In the genomic region with DNA sequence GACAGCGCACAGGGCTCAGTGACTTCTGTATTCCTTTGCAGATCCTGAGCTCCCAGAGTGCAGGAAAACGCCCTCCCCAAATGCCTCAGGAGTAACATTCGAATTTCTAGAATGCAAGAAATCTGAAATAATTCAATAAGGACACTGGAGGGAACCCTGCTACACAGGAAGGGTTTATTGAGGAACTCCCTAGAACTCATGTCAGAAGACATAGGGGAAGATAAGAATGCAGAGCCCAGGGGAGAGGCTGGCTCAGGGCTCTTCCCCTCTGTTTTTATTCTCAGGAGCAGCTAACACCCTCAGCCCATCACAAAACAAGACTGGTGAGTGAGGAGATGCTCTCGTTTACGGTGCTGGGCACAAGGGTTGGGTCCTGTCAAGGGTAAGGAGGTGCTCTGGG, we compare ENCODE assay signal across 39 cellular contexts. TPM values are rescaled to one million over a fixed set of nuclear protein-coding genes. Genes with fewer than 3 reads are reported as not detected.
"Had no signal": no experiment of that assay in that cellular context is flagged by ENCODE, and none has a peak within 500 bp of the region (broad histone marks: within the 10 kb centered on the region; RNA-seq: fewer than 3 reads in every experiment).

No MANE protein-coding gene starts in this region.

- DNase-seq: activated CD4-positive, alpha-beta memory T cell treated with anti-CD3 and anti-CD28 coated beads for 36 hours; activated CD4-positive, alpha-beta T cell treated with anti-CD3 and anti-CD28 coated beads for 36 hours; activated CD4-positive, alpha-beta T cell treated with anti-CD3 and anti-CD28 coated beads, Interleukin-2, amount 10 ng/mL, durations not matched to agents 24 days and 14 days; activated CD4-positive, CD25-positive, alpha-beta regulatory T cell; activated CD4-positive, CD25-positive, alpha-beta regulatory T cell treated with anti-CD3 and anti-CD28 coated beads, Interleukin-2, amount 50 U/mL, for 72 hours; activated CD8-positive, alpha-beta memory T cell treated with anti-CD3 and anti-CD28 coated beads, Interleukin-2, amount 10 ng/mL, durations not matched to agents 7 days and 5 days; activated CD8-positive, alpha-beta memory T cell treated with anti-CD3 and anti-CD28 coated beads, Interleukin-2, amount 50 U/mL, for 4 hours; activated CD8-positive, alpha-beta T cell treated with anti-CD3 and anti-CD28 coated beads, Interleukin-2, amount 10 ng/mL, durations not matched to agents 7 days and 5 days; activated effector memory CD4-positive, alpha-beta T cell treated with anti-CD3 and anti-CD28 coated beads, Interleukin-2, amount 50 U/mL, for 16 hours; activated naive CD4-positive, alpha-beta T cell treated with anti-CD3 and anti-CD28 coated beads, Interleukin-2, amount 10 ng/mL, durations not matched to agents 7 days and 5 days; activated naive CD8-positive, alpha-beta T cell treated with anti-CD3 and anti-CD28 coated beads, Interleukin-2, amount 10 ng/mL, durations not matched to agents 7 days and 5 days; activated T-cell treated with anti-CD3 and anti-CD28 coated beads, Interleukin-2, amount 50 U/mL, for 1 hour; activated T-cell treated with anti-CD3 and anti-CD28 coated beads, Interleukin-2, amount 50 U/mL, for 48 hours; central memory CD4-positive, alpha-beta T cell; cerebellar nuclear complex; colonic mucosa; effector CD8-positive, alpha-beta T cell; esophagus squamous epithelium; foreskin melanocyte; heart right ventricle; T-helper 17 cell; T1000 had no signal

- H3K36me3 Mint-ChIP-seq: activated CD4-positive, alpha-beta memory T cell treated with anti-CD3 and anti-CD28 coated beads for 36 hours; activated CD8-positive, alpha-beta memory T cell treated with anti-CD3 and anti-CD28 coated beads, Interleukin-2, amount 10 ng/mL, durations not matched to agents 7 days and 5 days; activated naive CD4-positive, alpha-beta T cell treated with anti-CD3 and anti-CD28 coated beads, Interleukin-2, amount 10 ng/mL, durations not matched to agents 7 days and 5 days; activated naive CD4-positive, alpha-beta T cell treated with anti-CD3 and anti-CD28 coated beads, Interleukin-2, amount 50 U/mL, for 72 hours; activated naive CD8-positive, alpha-beta T cell treated with anti-CD3 and anti-CD28 coated beads, Interleukin-2, amount 10 ng/mL, durations not matched to agents 7 days and 5 days; brain had no signal

- H3K4me1 ChIP-seq: ascending aorta, breast epithelium, colonic mucosa, esophagus squamous epithelium, gastroesophageal sphincter, heart right ventricle had no signal

- H3K27ac ChIP-seq: ascending aorta, breast epithelium, cardiac muscle cell, colonic mucosa, epithelial cell of prostate, esophagus squamous epithelium, gastroesophageal sphincter, heart right ventricle had no signal

- H3K27me3 ChIP-seq: ascending aorta, cardiac muscle cell, colonic mucosa had no signal

- H3K9me3 ChIP-seq: ascending aorta, colonic mucosa, esophagus squamous epithelium had no signal

- H3K9me3 Mint-ChIP-seq: activated CD4-positive, alpha-beta T cell treated with anti-CD3 and anti-CD28 coated beads, Interleukin-2, amount 10 ng/mL, durations not matched to agents 24 days and 14 days; activated naive CD4-positive, alpha-beta T cell treated with anti-CD3 and anti-CD28 coated beads, Interleukin-2, amount 10 ng/mL, durations not matched to agents 7 days and 5 days; activated naive CD4-positive, alpha-beta T cell treated with anti-CD3 and anti-CD28 coated beads, Interleukin-2, amount 50 U/mL, for 72 hours; activated naive CD8-positive, alpha-beta T cell treated with anti-CD3 and anti-CD28 coated beads, Interleukin-2, amount 10 ng/mL, durations not matched to agents 7 days and 5 days; activated T-helper 1 cell treated with anti-CD3 and anti-CD28 coated beads, Interleukin-12 subunit alpha, Interleukin-12 subunit beta, Interleukin-2, Interleukin-4 antibody, amounts not matched to agents 30 ng/mL and 10 ng/mL and 1 ng/mL, durations not matched to agents 14 hours and 24 hours and 36 hours had no signal

- ATAC-seq: activated CD4-positive, alpha-beta T cell treated with anti-CD3 and anti-CD28 coated beads for 36 hours; activated CD8-positive, alpha-beta memory T cell treated with anti-CD3 and anti-CD28 coated beads, Interleukin-2, amount 10 ng/mL, durations not matched to agents 7 days and 5 days; activated CD8-positive, alpha-beta T cell treated with anti-CD3 and anti-CD28 coated beads, Interleukin-2, amount 10 ng/mL, durations not matched to agents 7 days and 5 days; activated naive CD4-positive, alpha-beta T cell treated with anti-CD3 and anti-CD28 coated beads, Interleukin-2, amount 50 U/mL, for 72 hours; gastroesophageal sphincter; heart right ventricle; T-helper 17 cell had no signal

- H3K27ac Mint-ChIP-seq: activated CD4-positive, alpha-beta memory T cell treated with anti-CD3 and anti-CD28 coated beads for 36 hours; activated CD4-positive, alpha-beta T cell treated with anti-CD3 and anti-CD28 coated beads for 36 hours; activated CD4-positive, alpha-beta T cell treated with anti-CD3 and anti-CD28 coated beads, Interleukin-2, amount 10 ng/mL, durations not matched to agents 24 days and 14 days; activated CD8-positive, alpha-beta memory T cell treated with anti-CD3 and anti-CD28 coated beads, Interleukin-2, amount 10 ng/mL, durations not matched to agents 7 days and 5 days; activated CD8-positive, alpha-beta T cell treated with anti-CD3 and anti-CD28 coated beads, Interleukin-2, amount 10 ng/mL, durations not matched to agents 7 days and 5 days; activated naive CD4-positive, alpha-beta T cell treated with anti-CD3 and anti-CD28 coated beads, Interleukin-2, amount 10 ng/mL, durations not matched to agents 7 days and 5 days; activated naive CD4-positive, alpha-beta T cell treated with anti-CD3 and anti-CD28 coated beads, Interleukin-2, amount 50 U/mL, for 72 hours; activated naive CD8-positive, alpha-beta T cell treated with anti-CD3 and anti-CD28 coated beads, Interleukin-2, amount 10 ng/mL, durations not matched to agents 7 days and 5 days; activated T-helper 1 cell treated with anti-CD3 and anti-CD28 coated beads, Interleukin-12 subunit alpha, Interleukin-12 subunit beta, Interleukin-2, Interleukin-4 antibody, amounts not matched to agents 30 ng/mL and 10 ng/mL and 1 ng/mL, durations not matched to agents 14 hours and 24 hours and 36 hours; activated T-helper 2 cell treated with anti-CD3 and anti-CD28 coated beads, Interferon-gamma antibody, Interleukin-2, Interleukin-4, amounts not matched to agents 10 μg/mL and 5 μg/mL and 100 μg/mL, durations not matched to agents 14 hours and 24 hours and 36 hours; brain; T-helper 17 cell; T-helper 2 cell treated with Interferon-gamma antibody and Interleukin-4, amounts not matched to agents 5 μg/mL and 100 μg/mL, for 36 hours had no signal

- H3K4me3 ChIP-seq: ascending aorta, breast epithelium, cardiac muscle cell, colonic mucosa, esophagus squamous epithelium, gastroesophageal sphincter, heart right ventricle had no signal

- H3K4me3 Mint-ChIP-seq: activated CD4-positive, alpha-beta memory T cell treated with anti-CD3 and anti-CD28 coated beads for 36 hours; activated CD4-positive, alpha-beta T cell treated with anti-CD3 and anti-CD28 coated beads for 36 hours; activated CD4-positive, alpha-beta T cell treated with anti-CD3 and anti-CD28 coated beads, Interleukin-2, amount 10 ng/mL, durations not matched to agents 24 days and 14 days; activated CD8-positive, alpha-beta memory T cell treated with anti-CD3 and anti-CD28 coated beads, Interleukin-2, amount 10 ng/mL, durations not matched to agents 7 days and 5 days; activated CD8-positive, alpha-beta T cell treated with anti-CD3 and anti-CD28 coated beads, Interleukin-2, amount 10 ng/mL, durations not matched to agents 7 days and 5 days; activated naive CD4-positive, alpha-beta T cell treated with anti-CD3 and anti-CD28 coated beads, Interleukin-2, amount 10 ng/mL, durations not matched to agents 7 days and 5 days; activated naive CD8-positive, alpha-beta T cell treated with anti-CD3 and anti-CD28 coated beads, Interleukin-2, amount 10 ng/mL, durations not matched to agents 7 days and 5 days; activated T-helper 1 cell treated with anti-CD3 and anti-CD28 coated beads, Interleukin-12 subunit alpha, Interleukin-12 subunit beta, Interleukin-2, Interleukin-4 antibody, amounts not matched to agents 30 ng/mL and 10 ng/mL and 1 ng/mL, durations not matched to agents 14 hours and 24 hours and 36 hours; brain; T-helper 17 cell; T-helper 2 cell treated with Interferon-gamma antibody and Interleukin-4, amounts not matched to agents 5 μg/mL and 100 μg/mL, for 36 hours had no signal

- H3K4me1 Mint-ChIP-seq: activated CD4-positive, alpha-beta T cell treated with anti-CD3 and anti-CD28 coated beads for 36 hours; activated CD4-positive, alpha-beta T cell treated with anti-CD3 and anti-CD28 coated beads, Interleukin-2, amount 10 ng/mL, durations not matched to agents 24 days and 14 days; activated CD8-positive, alpha-beta memory T cell treated with anti-CD3 and anti-CD28 coated beads, Interleukin-2, amount 10 ng/mL, durations not matched to agents 7 days and 5 days; activated naive CD4-positive, alpha-beta T cell treated with anti-CD3 and anti-CD28 coated beads, Interleukin-2, amount 10 ng/mL, durations not matched to agents 7 days and 5 days; activated naive CD8-positive, alpha-beta T cell treated with anti-CD3 and anti-CD28 coated beads, Interleukin-2, amount 10 ng/mL, durations not matched to agents 7 days and 5 days; brain; T-helper 17 cell had no signal

- H3K36me3 ChIP-seq: ascending aorta, breast epithelium, cardiac muscle cell, colonic mucosa, esophagus squamous epithelium, gastroesophageal sphincter, heart right ventricle had no signal

- FAIRE-seq: endometrium, endothelial cell of umbilical vein had no signal

RNA-seq across cellular contexts. Expression of a gene that starts 6.8 kb away (rescaled TPM):
- total RNA-seq: activated CD4-positive, alpha-beta memory T cell treated with anti-CD3 and anti-CD28 coated beads for 36 hours; activated CD4-positive, alpha-beta T cell treated with anti-CD3 and anti-CD28 coated beads for 36 hours; activated CD4-positive, alpha-beta T cell treated with anti-CD3 and anti-CD28 coated beads, Interleukin-2, amount 10 ng/mL, durations not matched to agents 24 days and 14 days; activated CD8-positive, alpha-beta memory T cell treated with anti-CD3 and anti-CD28 coated beads for 36 hours; activated CD8-positive, alpha-beta memory T cell treated with anti-CD3 and anti-CD28 coated beads, Interleukin-2, amount 10 ng/mL, durations not matched to agents 7 days and 5 days; activated CD8-positive, alpha-beta T cell treated with anti-CD3 and anti-CD28 coated beads, Interleukin-2, amount 10 ng/mL, durations not matched to agents 7 days and 5 days; activated naive CD4-positive, alpha-beta T cell treated with anti-CD3 and anti-CD28 coated beads, Interleukin-2, amount 50 U/mL, for 72 hours; activated naive CD8-positive, alpha-beta T cell treated with anti-CD3 and anti-CD28 coated beads, Interleukin-2, amount 10 ng/mL, durations not matched to agents 7 days and 5 days; activated T-helper 1 cell treated with anti-CD3 and anti-CD28 coated beads, Interleukin-12 subunit alpha, Interleukin-12 subunit beta, Interleukin-2, Interleukin-4 antibody, amounts not matched to agents 30 ng/mL and 10 ng/mL and 1 ng/mL, durations not matched to agents 14 hours and 24 hours and 36 hours; activated T-helper 2 cell treated with anti-CD3 and anti-CD28 coated beads, Interferon-gamma antibody, Interleukin-2, Interleukin-4, amounts not matched to agents 10 μg/mL and 5 μg/mL and 100 μg/mL, durations not matched to agents 14 hours and 24 hours and 36 hours; ascending aorta; cardiac muscle cell; dermis microvascular lymphatic vessel endothelial cell; endothelial cell of umbilical vein; fibroblast of lung; fibroblast of villous mesenchyme; glomerular endothelial cell had no signal
- polyA plus RNA-seq: cardiac muscle cell, endothelial cell of umbilical vein, fibroblast of lung had no signal

RNA-seq across cellular contexts. Expression of a gene that starts 26.6 kb away (rescaled TPM):
- total RNA-seq: activated CD4-positive, alpha-beta memory T cell treated with anti-CD3 and anti-CD28 coated beads for 36 hours; activated CD4-positive, alpha-beta T cell treated with anti-CD3 and anti-CD28 coated beads for 36 hours; activated CD4-positive, alpha-beta T cell treated with anti-CD3 and anti-CD28 coated beads, Interleukin-2, amount 10 ng/mL, durations not matched to agents 24 days and 14 days; activated CD8-positive, alpha-beta memory T cell treated with anti-CD3 and anti-CD28 coated beads for 36 hours; activated CD8-positive, alpha-beta T cell treated with anti-CD3 and anti-CD28 coated beads, Interleukin-2, amount 10 ng/mL, durations not matched to agents 7 days and 5 days; activated naive CD4-positive, alpha-beta T cell treated with anti-CD3 and anti-CD28 coated beads, Interleukin-2, amount 50 U/mL, for 72 hours; activated T-helper 1 cell treated with anti-CD3 and anti-CD28 coated beads, Interleukin-12 subunit alpha, Interleukin-12 subunit beta, Interleukin-2, Interleukin-4 antibody, amounts not matched to agents 30 ng/mL and 10 ng/mL and 1 ng/mL, durations not matched to agents 14 hours and 24 hours and 36 hours; activated T-helper 2 cell treated with anti-CD3 and anti-CD28 coated beads, Interferon-gamma antibody, Interleukin-2, Interleukin-4, amounts not matched to agents 10 μg/mL and 5 μg/mL and 100 μg/mL, durations not matched to agents 14 hours and 24 hours and 36 hours; ascending aorta; cardiac muscle cell; dermis microvascular lymphatic vessel endothelial cell; endothelial cell of umbilical vein; fibroblast of lung; fibroblast of villous mesenchyme; glomerular endothelial cell had no signal
- polyA plus RNA-seq: cardiac muscle cell, endothelial cell of umbilical vein, fibroblast of lung had no signal

RNA-seq across cellular contexts. Expression of a gene that starts 30.1 kb away (rescaled TPM):
- total RNA-seq: activated CD4-positive, alpha-beta memory T cell treated with anti-CD3 and anti-CD28 coated beads for 36 hours; activated CD4-positive, alpha-beta T cell treated with anti-CD3 and anti-CD28 coated beads for 36 hours; activated T-helper 1 cell treated with anti-CD3 and anti-CD28 coated beads, Interleukin-12 subunit alpha, Interleukin-12 subunit beta, Interleukin-2, Interleukin-4 antibody, amounts not matched to agents 30 ng/mL and 10 ng/mL and 1 ng/mL, durations not matched to agents 14 hours and 24 hours and 36 hours; activated T-helper 2 cell treated with anti-CD3 and anti-CD28 coated beads, Interferon-gamma antibody, Interleukin-2, Interleukin-4, amounts not matched to agents 10 μg/mL and 5 μg/mL and 100 μg/mL, durations not matched to agents 14 hours and 24 hours and 36 hours; cardiac muscle cell; dermis microvascular lymphatic vessel endothelial cell; endothelial cell of umbilical vein; fibroblast of lung; fibroblast of villous mesenchyme had no signal
- polyA plus RNA-seq: cardiac muscle cell, endothelial cell of umbilical vein, fibroblast of lung had no signal
